8 cellular contexts compared by ENCODE assay signal in the genomic region with DNA sequence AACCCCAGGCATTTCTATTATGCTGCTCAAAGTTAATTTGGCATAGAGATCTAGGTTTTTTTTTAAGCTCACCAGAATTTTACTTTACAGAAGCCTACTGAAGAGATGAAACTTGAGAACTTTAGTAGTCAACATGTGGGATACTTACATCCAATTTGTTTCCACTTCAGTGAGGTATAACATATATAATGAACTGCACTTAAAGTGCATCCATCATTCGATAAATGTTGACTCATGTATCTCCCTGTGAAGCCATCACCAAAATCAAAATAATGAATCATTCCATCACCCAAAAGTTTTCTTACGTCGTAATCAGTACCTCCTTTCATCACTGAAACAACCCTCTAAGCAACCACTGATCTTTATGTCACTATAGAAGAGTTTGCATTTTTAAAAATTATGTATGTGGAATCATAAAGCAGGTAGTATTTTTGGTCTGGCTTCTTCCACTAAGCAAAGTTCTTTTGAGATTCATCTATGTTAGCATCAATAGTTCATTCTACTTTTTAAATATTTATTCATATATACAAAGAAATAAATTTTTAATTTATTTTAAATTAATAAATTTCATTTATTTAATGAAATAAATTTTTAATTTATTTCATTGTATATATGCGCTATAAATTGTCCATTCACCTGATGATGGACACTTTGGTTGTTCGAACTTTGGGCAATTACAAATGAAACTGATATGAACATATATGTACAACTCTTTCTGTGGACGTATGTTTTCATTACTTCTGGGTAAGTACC. TPM values are rescaled to one million over a fixed set of nuclear protein-coding genes. Genes with fewer than 3 reads are reported as not detected.
A peak's percentile ranks its signal among the peaks of the same experiment; 100 is the strongest.
DNase-seq lines count a peak whose midpoint lies in the region; ATAC-seq and TF ChIP-seq lines count a peak whose summit lies in the region.

No MANE protein-coding gene starts in this region.

- H3K9ac ChIP-seq in neural progenitor cell, result no peak overlapping the region

- no peaks in the 10 kb centered on the region for H4K20me1 ChIP-seq in neural progenitor cell (ENCODE audit: low read depth)

- H3K9me3 Mint-ChIP-seq in CD4-positive, CD25-positive, alpha-beta regulatory T cell, result peaks cover 0 to 4% (median 0%) of the 10 kb centered on the region in 7 donors
- H3K9me3 Mint-ChIP-seq in neural progenitor cell, result no peaks in the 10 kb centered on the region

- peaks cover 22% of the 10 kb centered on the region for H3F3A ChIP-seq in neural progenitor cell (ENCODE audit: low read depth)

- H3K9me3 ChIP-seq in CD4-positive, CD25-positive, alpha-beta regulatory T cell (ENCODE audit: control insufficient read depth in 2 of 2, low read length in 2 of 2), result no peaks in the 10 kb centered on the region
- no peaks in the 10 kb centered on the region for H3K9me3 ChIP-seq in effector memory CD4-positive, alpha-beta T cell (ENCODE audit: control insufficient read depth, low read length)
- no peaks in the 10 kb centered on the region for H3K9me3 ChIP-seq in neural progenitor cell (ENCODE audit: low read depth)

- H3K27ac Mint-ChIP-seq in CD4-positive, CD25-positive, alpha-beta regulatory T cell, result peak overlapping the region; percentile 73 to 92 (median 88)
- peak overlapping the region; percentile 43 for H3K27ac Mint-ChIP-seq in neural progenitor cell

- DNase-seq in CD4-positive, CD25-positive, alpha-beta regulatory T cell, result no peak
- DNase-seq in NB4 (ENCODE audit: low read depth) (no peak), neural progenitor cell (ENCODE audit: low spot score) (no peak)
- DNase-seq in effector memory CD4-positive, alpha-beta T cell, result no peak
- no peak for DNase-seq in activated CD8-positive, alpha-beta memory T cell treated with anti-CD3 and anti-CD28 coated beads for 24 hours

- peaks cover 5 to 28% (median 16%) of the 10 kb centered on the region in 4 donors for H3K4me1 Mint-ChIP-seq in CD4-positive, CD25-positive, alpha-beta regulatory T cell
- peaks cover 15% of the 10 kb centered on the region for H3K4me1 Mint-ChIP-seq in neural progenitor cell

- peak overlapping the region; percentile 91 to 96 (median 93) for H3K4me3 Mint-ChIP-seq in CD4-positive, CD25-positive, alpha-beta regulatory T cell
- H3K4me3 Mint-ChIP-seq in neural progenitor cell, result peak overlapping the region; percentile 86

- TF ChIP-seq POLR2A in NB4 (IDR thresholded peaks at IDR 0.05; ENCODE audit: extremely low read depth, insufficient read length), result no peak

- H3K36me3 ChIP-seq in CD4-positive, CD25-positive, alpha-beta regulatory T cell (ENCODE audit: control insufficient read depth, insufficient read depth, low read length), result no peaks in the 10 kb centered on the region
- no peaks in the 10 kb centered on the region for H3K36me3 ChIP-seq in effector memory CD4-positive, alpha-beta T cell (ENCODE audit: control insufficient read depth, insufficient read depth, low read length)
- H3K36me3 ChIP-seq in neural progenitor cell, result no peaks in the 10 kb centered on the region

- ATAC-seq in CD4-positive, CD25-positive, alpha-beta regulatory T cell (ENCODE audit: low read depth in 2 of 2), result no peak
- ATAC-seq in HG02938 (IDR thresholded peaks at IDR 0.05; ENCODE audit: unreplicated experiment), result no peak
- ATAC-seq in GM19395 (IDR thresholded peaks at IDR 0.05; ENCODE audit: unreplicated experiment), result no peak
- ATAC-seq in GM19328 (IDR thresholded peaks at IDR 0.05; ENCODE audit: unreplicated experiment), result no peak

- no peaks in the 10 kb centered on the region for H3K79me2 ChIP-seq in neural progenitor cell (ENCODE audit: low read depth)

- peaks cover 22% of the 10 kb centered on the region for H3K27me3 Mint-ChIP-seq in CD4-positive, CD25-positive, alpha-beta regulatory T cell
- H3K27me3 Mint-ChIP-seq in neural progenitor cell (ENCODE audit: insufficient read depth, low read depth), result peaks cover 6% of the 10 kb centered on the region

- H2AFZ ChIP-seq in neural progenitor cell (replicated peaks), result peak overlapping the region; percentile 91

- H3K27me3 ChIP-seq in CD4-positive, CD25-positive, alpha-beta regulatory T cell (ENCODE audit: control insufficient read depth, insufficient read depth, low read length), result no peaks in the 10 kb centered on the region
- H3K27me3 ChIP-seq in effector memory CD4-positive, alpha-beta T cell (replicated peaks; ENCODE audit: control insufficient read depth, insufficient read depth, low read length, poor library complexity, severe bottlenecking), result no peaks in the 10 kb centered on the region
- H3K27me3 ChIP-seq in neural progenitor cell, result no peaks in the 10 kb centered on the region

- no peak overlapping the region for H3K27ac ChIP-seq in CD4-positive, CD25-positive, alpha-beta regulatory T cell (ENCODE audit: insufficient read depth, low read length, poor library complexity, severe bottlenecking)
- no peak overlapping the region for H3K27ac ChIP-seq in effector memory CD4-positive, alpha-beta T cell (ENCODE audit: insufficient read depth, low read length, poor library complexity, severe bottlenecking)
- no peak overlapping the region for H3K27ac ChIP-seq in neural progenitor cell

- peak overlapping the region; percentile 94 for H3K4me2 ChIP-seq in neural progenitor cell

- no peak for TF ChIP-seq CTCF in NB4 (IDR thresholded peaks at IDR 0.05; ENCODE audit: low read depth, low read length)
- TF ChIP-seq CTCF in neural progenitor cell (IDR thresholded peaks at IDR 0.05), result no peak

- peaks cover 9% of the 10 kb centered on the region for H3K4me1 ChIP-seq in CD4-positive, CD25-positive, alpha-beta regulatory T cell (ENCODE audit: control insufficient read depth, insufficient read depth, low read length, poor library complexity, severe bottlenecking)
- peaks cover 2% of the 10 kb centered on the region for H3K4me1 ChIP-seq in effector memory CD4-positive, alpha-beta T cell (ENCODE audit: control insufficient read depth, insufficient read depth, low read length, poor library complexity, severe bottlenecking)
- H3K4me1 ChIP-seq in neural progenitor cell, result peaks cover 9% of the 10 kb centered on the region

- peak overlapping the region; percentile 77 for H3K4me3 ChIP-seq in CD4-positive, CD25-positive, alpha-beta regulatory T cell (ENCODE audit: low read depth, low read length)
- peak overlapping the region; percentile 37 for H3K4me3 ChIP-seq in NB4 (ENCODE audit: low read depth, low read length)
- peak overlapping the region; percentile 84 for H3K4me3 ChIP-seq in effector memory CD4-positive, alpha-beta T cell (ENCODE audit: insufficient read depth, low read depth, low read length, poor library complexity, severe bottlenecking)
- peak overlapping the region; percentile 66 for H3K4me3 ChIP-seq in neural progenitor cell

- H3K36me3 Mint-ChIP-seq in CD4-positive, CD25-positive, alpha-beta regulatory T cell, result no peaks in the 10 kb centered on the region
- H3K36me3 Mint-ChIP-seq in neural progenitor cell, result no peaks in the 10 kb centered on the region

RNA-seq across cellular contexts. Expression of a gene that starts 2.0 kb away (rescaled TPM):
- 10.3 TPM for total RNA-seq in CD4-positive, CD25-positive, alpha-beta regulatory T cell
- polyA plus RNA-seq in CD4-positive, CD25-positive, alpha-beta regulatory T cell, result 1 to 10 TPM in 2 of 4 donors, under 1 TPM in 2; 0.73 to 2.7 (median 1.1) TPM
- total RNA-seq in neural progenitor cell (ENCODE audit: low replicate concordance), result 13.0 and 19.5 TPM in 2 replicates
